In the genomic region with DNA sequence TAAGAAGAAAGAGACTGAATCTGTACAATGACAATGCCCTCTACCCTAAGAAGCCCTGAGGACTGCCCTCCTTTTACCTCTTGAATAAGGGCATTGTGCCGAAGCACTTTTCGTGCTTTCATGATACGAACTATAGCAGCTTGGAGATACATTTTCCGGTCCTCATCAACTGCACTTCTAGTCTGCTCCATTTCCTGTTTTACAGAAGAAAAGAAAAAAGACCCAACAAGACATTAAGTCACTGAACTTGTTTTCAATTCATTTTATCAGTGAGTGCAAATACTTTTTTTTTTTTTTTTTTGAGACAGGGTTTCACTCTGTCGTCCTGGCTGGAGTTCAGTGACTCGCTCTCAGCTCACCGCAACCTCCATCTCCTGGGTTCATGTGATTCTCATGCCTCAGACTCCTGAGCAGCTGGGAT, we compare ENCODE assay signal across 16 cellular contexts.
A peak's percentile ranks its signal among the peaks of the same experiment; 100 is the strongest.
DNase-seq lines count a peak whose midpoint lies in the region; ATAC-seq, FAIRE-seq and TF ChIP-seq lines count a peak whose summit lies in the region.
"Had no signal": no experiment of that assay in that cellular context is flagged by ENCODE, and none has a peak within 500 bp of the region (broad histone marks: within the 10 kb centered on the region; RNA-seq: fewer than 3 reads in every experiment).

No MANE protein-coding gene starts in this region.

- peaks cover 20% of the 10 kb centered on the region for H3K36me3 ChIP-seq in mammary epithelial cell (ENCODE audit: insufficient read depth, low read length)

- no peaks in the 10 kb centered on the region for H3K9me3 ChIP-seq in mammary epithelial cell (replicated peaks; ENCODE audit: insufficient read depth, low read length)
- H3K9me3 ChIP-seq: breast epithelium, sigmoid colon had no signal

- no peak for ATAC-seq in Right ventricle myocardium superior (ENCODE audit: poor library complexity)

- peak overlapping the region; percentile 25 for H3K27ac ChIP-seq in mammary epithelial cell (ENCODE audit: insufficient read depth, low read depth, low read length)
- H3K27ac ChIP-seq: breast epithelium, sigmoid colon had no signal

- peaks cover 18% of the 10 kb centered on the region for H3K4me1 ChIP-seq in mammary epithelial cell (ENCODE audit: insufficient read depth, low read length)
- H3K4me1 ChIP-seq: breast epithelium, sigmoid colon had no signal

- no peak overlapping the region for H2AFZ ChIP-seq in mammary epithelial cell (ENCODE audit: low read depth, low read length)

- no peak overlapping the region for H3K9ac ChIP-seq in mammary epithelial cell (ENCODE audit: insufficient read depth, low read length)

- no peaks in the 10 kb centered on the region for H3K27me3 Mint-ChIP-seq in MCF 10A (ENCODE audit: insufficient read depth, unreplicated experiment)
- no peaks in the 10 kb centered on the region for H3K27me3 Mint-ChIP-seq in neural crest cell (ENCODE audit: low read depth)

- H4K20me1 ChIP-seq in mammary epithelial cell (ENCODE audit: insufficient read depth, low read length): no peaks in the 10 kb centered on the region

- H3K27ac Mint-ChIP-seq in MCF 10A (ENCODE audit: low read depth, unreplicated experiment): no peak overlapping the region
- no peak overlapping the region for H3K27ac Mint-ChIP-seq in neural crest cell (ENCODE audit: unreplicated experiment)

- H3K36me3 Mint-ChIP-seq in MCF 10A (ENCODE audit: insufficient read depth, unreplicated experiment) (peaks cover 66% of the 10 kb centered on the region), neural crest cell (ENCODE audit: low read depth) (peaks cover 14% of the 10 kb centered on the region)

- CTCF ChIA-PET in mammary epithelial cell (lab: Charles Lee; ENCODE audit: low non-redundant PET) (no interaction called here), MCF 10A (lab: Yijun Ruan, JAX) (no interaction called here)

- H3K9me3 Mint-ChIP-seq in MCF 10A (ENCODE audit: unreplicated experiment) (no peaks in the 10 kb centered on the region), neural crest cell (no peaks in the 10 kb centered on the region)

- WGBS in mammary epithelial cell (ENCODE audit: low coverage, missing lambda C conversion rate): 58% methylated on average over 4 of the region's 7 CpGs

- H3K4me1 Mint-ChIP-seq in MCF 10A (ENCODE audit: insufficient read depth, unreplicated experiment) (peaks cover 7% of the 10 kb centered on the region), neural crest cell (peaks cover 50% of the 10 kb centered on the region)

- intact Hi-C loops in mammary epithelial cell (cut with micrococcal nuclease) (no loop called here), MCF 10A (cut with micrococcal nuclease) (no loop called here), Right ventricle myocardium superior (cut with DNase I) (no loop called here)

- H3K4me3 Mint-ChIP-seq in MCF 10A (ENCODE audit: unreplicated experiment) (no peak overlapping the region), neural crest cell (peak overlapping the region; percentile 60)

- BruUV-seq in mammary epithelial cell (replicated peaks; lab: Mats Ljungman, UMichigan) (no TSS peak), MCF 10A (replicated peaks; lab: Mats Ljungman, UMichigan) (no TSS peak)

- POLR2A ChIA-PET in MCF 10A (lab: Yijun Ruan, JAX): no interaction called here

- H3K4me2 ChIP-seq in mammary epithelial cell (ENCODE audit: insufficient read depth, low read depth, low read length): no peak overlapping the region

- dilution Hi-C loops in mammary epithelial cell (cut with HindIII; ENCODE audit: low sequenced_read_pairs): no loop called here

- no peak overlapping the region for H3K4me3 ChIP-seq in mammary epithelial cell (replicated peaks in 1 of 3; ENCODE audit: insufficient read depth in 1 of 3, low read depth in 2 of 3, low read length in 3 of 3)
- H3K4me3 ChIP-seq in astrocyte of the spinal cord (ENCODE audit: low read depth, low read length): no peak overlapping the region
- H3K4me3 ChIP-seq: breast epithelium, sigmoid colon had no signal

- H3K27me3 ChIP-seq in mammary epithelial cell (ENCODE audit: insufficient read depth, low read length): no peaks in the 10 kb centered on the region
- H3K27me3 ChIP-seq: breast epithelium, sigmoid colon had no signal

- no peak for TF ChIP-seq CTCF in mammary epithelial cell (conservative IDR thresholded peaks at IDR 0.05 in 1 of 2, IDR thresholded peaks at IDR 0.05 in 1 of 2; ENCODE audit: extremely low read depth in 1 of 2, insufficient read depth in 1 of 2, low read depth in 1 of 2, low read length in 2 of 2)
- TF ChIP-seq CTCF in MCF 10A (IDR thresholded peaks at IDR 0.05; ENCODE audit: unreplicated experiment): no peak
- TF ChIP-seq CTCF in astrocyte of the spinal cord (IDR thresholded peaks at IDR 0.05; ENCODE audit: low read depth, low read length): no peak
- no peak for TF ChIP-seq CTCF in neural crest cell (conservative IDR thresholded peaks at IDR 0.05)

- in situ Hi-C loops in mammary epithelial cell (cut with MboI; ENCODE audit: low sequenced_read_pairs in 2 of 2) (no loop called here), astrocyte of the spinal cord (cut with HindIII; ENCODE audit: low sequenced_read_pairs) (no loop called here)

- DNase-seq in mammary epithelial cell (peak; percentile 83), MCF 10A (ENCODE audit: unreplicated experiment) (no peak), RCC 7860 (ENCODE audit: low spot score) (peak; percentile 49), astrocyte of the spinal cord (ENCODE audit: low read depth, low spot score) (peak; percentile 47), neural crest cell (ENCODE audit: low read depth, low spot score) (no peak), Right ventricle myocardium superior (no peak), putamen (ENCODE audit: low spot score) (no peak), 8988T (no peak)
- DNase-seq: NCI-H446 treated with DMSO at 0.1 percent for 48 hours; SHP77; sigmoid colon; stimulated activated CD4-positive, alpha-beta T cell treated with anti-CD3 and anti-CD28 coated beads, Interleukin-4, amount 100 ng/mL, for 1 hour had no signal

- no peaks in the 10 kb centered on the region for H3K79me2 ChIP-seq in mammary epithelial cell (ENCODE audit: insufficient read depth, low read length)

- peak; percentile 82 for FAIRE-seq in RCC 7860 (lab: Jason Lieb, UNC)
- FAIRE-seq: D721Med, GM18507, H54 had no signal

Comparison
In these comparisons a context has a peak if more than half of its experiments do, and no peak if none do; other contexts are left out.
1. DNase-seq: peak in mammary epithelial cell (single experiment), RCC 7860 (single experiment) and astrocyte of the spinal cord (single experiment); none in MCF 10A (single experiment), neural crest cell (single experiment), Right ventricle myocardium superior (single experiment), putamen (single experiment) and 8988T (single experiment).